ENCODE assay signal across 17 cellular contexts in the genomic region with DNA sequence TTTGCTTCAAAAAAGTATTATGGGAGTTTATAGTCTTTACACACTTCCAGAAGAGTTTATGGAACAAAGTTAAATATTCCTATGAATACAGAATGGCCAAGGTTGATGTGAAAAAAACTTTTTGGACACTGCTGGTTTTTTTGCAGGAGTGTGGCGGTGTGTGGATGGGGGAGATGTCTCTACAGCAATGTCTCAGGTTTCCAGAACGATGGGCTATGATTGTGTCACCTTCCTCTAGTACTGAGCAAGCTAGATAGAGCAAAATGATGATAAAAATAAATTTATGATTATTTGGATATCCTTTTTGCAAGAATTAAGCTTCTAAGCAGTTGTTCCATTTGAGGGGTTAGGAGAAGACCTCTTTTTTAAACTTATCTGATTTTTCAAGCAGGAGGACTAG. TPM values are rescaled to one million over a fixed set of nuclear protein-coding genes. Genes with fewer than 3 reads are reported as not detected.
A peak's percentile ranks its signal among the peaks of the same experiment; 100 is the strongest.
DNase-seq lines count a peak whose midpoint lies in the region; TF ChIP-seq lines count a peak whose summit lies in the region.
"Had no signal": no experiment of that assay in that cellular context is flagged by ENCODE, and none has a peak within 500 bp of the region (broad histone marks: within the 10 kb centered on the region; RNA-seq: fewer than 3 reads in every experiment).

No MANE protein-coding gene starts in this region.

- peak overlapping the region; percentile 12 for H2BK15ac ChIP-seq in mesendoderm (replicated peaks; ENCODE audit: low read depth)

- no peak overlapping the region for H4K5ac ChIP-seq in mesendoderm (ENCODE audit: low read length)

- H3K27ac Mint-ChIP-seq in endodermal cell, result peak overlapping the region; percentile 36
- H3K27ac Mint-ChIP-seq: CD14-positive monocyte; CD8-positive, alpha-beta T cell had no signal

- no peak overlapping the region for H3K4ac ChIP-seq in mesendoderm (ENCODE audit: low read depth, low read length)

- TF ChIP-seq POLR2A in thyroid gland (IDR thresholded peaks at IDR 0.05) (no peak), vagina (IDR thresholded peaks at IDR 0.05) (no peak)

- H3K36me3 Mint-ChIP-seq in endodermal cell (ENCODE audit: low read depth), result peaks cover 41% of the 10 kb centered on the region

- no peak overlapping the region for H3K23ac ChIP-seq in mesendoderm (ENCODE audit: low read length)

- H3K9me3 ChIP-seq in endodermal cell (ENCODE audit: control insufficient read depth, low read length), result peaks cover 39% of the 10 kb centered on the region
- H3K9me3 ChIP-seq in thyroid gland, result no peaks in the 10 kb centered on the region
- H3K9me3 ChIP-seq in vagina, result peaks cover 6% of the 10 kb centered on the region

- H3K27me3 ChIP-seq in endodermal cell (ENCODE audit: control insufficient read depth, insufficient read depth, low read length, poor library complexity, severe bottlenecking), result no peaks in the 10 kb centered on the region
- no peaks in the 10 kb centered on the region for H3K27me3 ChIP-seq in mesendoderm (ENCODE audit: insufficient read depth, low read length, poor library complexity)
- no peaks in the 10 kb centered on the region for H3K27me3 ChIP-seq in thyroid gland
- H3K27me3 ChIP-seq in vagina, result no peaks in the 10 kb centered on the region
- H3K27me3 ChIP-seq: BE2C, BLaER1 had no signal

- H3K27ac ChIP-seq in endodermal cell (ENCODE audit: low read depth, low read length) (no peak overlapping the region), mesendoderm (ENCODE audit: low read depth, low read length) (no peak overlapping the region), thyroid gland (peak overlapping the region in 2 of 3 donors; percentile 32), vagina (no peak overlapping the region)
- H3K27ac ChIP-seq: BLaER1 had no signal

- no peak overlapping the region for H3K4me2 ChIP-seq in mesendoderm (ENCODE audit: low read length)
- H3K4me2 ChIP-seq: BLaER1 had no signal

- no peaks in the 10 kb centered on the region for H3K27me3 Mint-ChIP-seq in endodermal cell (ENCODE audit: insufficient read depth)
- H3K27me3 Mint-ChIP-seq: CD4-positive, CD25-positive, alpha-beta regulatory T cell had no signal

- H3K56ac ChIP-seq in mesendoderm (ENCODE audit: low read length), result no peak overlapping the region

- DNase-seq in endodermal cell, result no peak
- no peak for DNase-seq in mesendoderm
- no peak for DNase-seq in thyroid gland
- no peak for DNase-seq in stimulated activated CD4-positive, alpha-beta T cell treated with anti-CD3 and anti-CD28 coated beads, Interleukin-2, amount 100 ng/mL, for 24 hours
- DNase-seq in vagina (ENCODE audit: extremely low spot score in 2 of 2), result no peak
- DNase-seq: 8988T; ACHN; BE2C; C1 segment of cervical spinal cord; Caco-2; Calu3; CD4-positive, CD25-positive, alpha-beta regulatory T cell; CD8-positive, alpha-beta T cell; DMS79 treated with DMSO at 0.1 percent for 48 hours had no signal

- peaks cover 10% of the 10 kb centered on the region for H3K79me1 ChIP-seq in mesendoderm (ENCODE audit: low read length)

- peaks cover 45% of the 10 kb centered on the region for H3K4me1 Mint-ChIP-seq in endodermal cell

- H3K4me1 ChIP-seq in endodermal cell (ENCODE audit: control insufficient read depth, insufficient read depth, low read length), result peaks cover 8% of the 10 kb centered on the region
- H3K4me1 ChIP-seq in mesendoderm (ENCODE audit: control insufficient read depth, low read depth, low read length), result peaks cover 9% of the 10 kb centered on the region
- peaks cover 61 to 65% of the 10 kb centered on the region in 2 donors for H3K4me1 ChIP-seq in thyroid gland
- H3K4me1 ChIP-seq in vagina, result peaks cover 54% of the 10 kb centered on the region
- H3K4me1 ChIP-seq: BLaER1 had no signal

- H3K9ac ChIP-seq in endodermal cell (ENCODE audit: extremely low read depth, low read length, poor library complexity, severe bottlenecking), result no peak overlapping the region
- H3K9ac ChIP-seq in mesendoderm (ENCODE audit: low read length), result no peak overlapping the region
- H3K9ac ChIP-seq: BLaER1 had no signal

- peaks cover 35% of the 10 kb centered on the region for H3K9me3 Mint-ChIP-seq in endodermal cell

- intact Hi-C loops in thyroid gland (cut with DNase I) (no loop called here), vagina (cut with DNase I) (no loop called here)

- H2BK5ac ChIP-seq in mesendoderm (ENCODE audit: low read length), result no peak overlapping the region

- H2AK5ac ChIP-seq in mesendoderm (ENCODE audit: low read length), result no peak overlapping the region

- TF ChIP-seq CTCF in endodermal cell (conservative IDR thresholded peaks at IDR 0.05) (no peak), thyroid gland (IDR thresholded peaks at IDR 0.05) (no peak), vagina (IDR thresholded peaks at IDR 0.05) (no peak)

- H2BK120ac ChIP-seq in mesendoderm (ENCODE audit: low read depth, low read length), result no peak overlapping the region

- WGBS in endodermal cell (ENCODE audit: insufficient coverage in 1 of 2, insufficient read length in 1 of 2), 2 experiments, result 93 to 100% methylated on average over 2 of the region's 2 CpGs
- no CpG with 5 or more reads among the region's 2 CpGs for WGBS in mesendoderm (ENCODE audit: extremely low coverage, insufficient coverage, low lambda C conversion rate)
- WGBS in thyroid gland, 2 donors, result 68% methylated on average over 2 of the region's 2 CpGs

- H3K79me2 ChIP-seq in mesendoderm (ENCODE audit: control insufficient read depth, insufficient read depth, low read length), result peaks cover 10% of the 10 kb centered on the region

- H4K8ac ChIP-seq in mesendoderm (ENCODE audit: low read depth, low read length), result no peak overlapping the region

- H3K18ac ChIP-seq in mesendoderm (ENCODE audit: low read length), result no peak overlapping the region

- peak overlapping the region; percentile 69 for H3K4me3 ChIP-seq in endodermal cell (ENCODE audit: low read length)
- H3K4me3 ChIP-seq in mesendoderm (ENCODE audit: low read length), result no peak overlapping the region
- H3K4me3 ChIP-seq in thyroid gland (replicated peaks in 1 of 3), result no peak overlapping the region
- no peak overlapping the region for H3K4me3 ChIP-seq in vagina
- H3K4me3 ChIP-seq: BLaER1, GM12878 had no signal

- H3K36me3 ChIP-seq in endodermal cell (ENCODE audit: control insufficient read depth, insufficient read depth, low read length) (peaks cover 40% of the 10 kb centered on the region), mesendoderm (ENCODE audit: control insufficient read depth, insufficient read depth, low read length) (no peaks in the 10 kb centered on the region), thyroid gland (no peaks in the 10 kb centered on the region), vagina (peaks cover 0 to 6% of the 10 kb centered on the region in 2 donors)
- H3K36me3 ChIP-seq: BE2C had no signal

- H3K4me3 Mint-ChIP-seq in endodermal cell, result no peak overlapping the region
- H3K4me3 Mint-ChIP-seq: CD14-positive monocyte; CD4-positive, CD25-positive, alpha-beta regulatory T cell; CD8-positive, alpha-beta T cell had no signal

RNA-seq across cellular contexts. Expression of gene FBXO34, which starts 37.9 kb away (rescaled TPM):
- 10 to 100 TPM; 44.1 to 51.6 TPM for total RNA-seq in endodermal cell
- 17.3 TPM for polyA plus RNA-seq in endodermal cell (2013, experiment 1 of 2)
- polyA plus RNA-seq in endodermal cell (2013, experiment 2 of 2), result 19.2 TPM
- 8.4 TPM for polyA plus RNA-seq in mesendoderm (2013, experiment 1 of 2)
- polyA plus RNA-seq in mesendoderm (2013, experiment 2 of 2), result 8.6 TPM
- 10 to 100 TPM; 60.0 to 88.5 (median 81.9) TPM for total RNA-seq in thyroid gland
- 24.6 TPM for total RNA-seq in vagina

Comparison
In these comparisons a context has a peak if more than half of its experiments do, and no peak if none do; other contexts are left out.
1. H3K27ac ChIP-seq: peak in thyroid gland (2 of 3); none in endodermal cell (single experiment), mesendoderm (single experiment) and vagina (single experiment).